ENCODE assay signal across 31 cellular contexts in the genomic region with DNA sequence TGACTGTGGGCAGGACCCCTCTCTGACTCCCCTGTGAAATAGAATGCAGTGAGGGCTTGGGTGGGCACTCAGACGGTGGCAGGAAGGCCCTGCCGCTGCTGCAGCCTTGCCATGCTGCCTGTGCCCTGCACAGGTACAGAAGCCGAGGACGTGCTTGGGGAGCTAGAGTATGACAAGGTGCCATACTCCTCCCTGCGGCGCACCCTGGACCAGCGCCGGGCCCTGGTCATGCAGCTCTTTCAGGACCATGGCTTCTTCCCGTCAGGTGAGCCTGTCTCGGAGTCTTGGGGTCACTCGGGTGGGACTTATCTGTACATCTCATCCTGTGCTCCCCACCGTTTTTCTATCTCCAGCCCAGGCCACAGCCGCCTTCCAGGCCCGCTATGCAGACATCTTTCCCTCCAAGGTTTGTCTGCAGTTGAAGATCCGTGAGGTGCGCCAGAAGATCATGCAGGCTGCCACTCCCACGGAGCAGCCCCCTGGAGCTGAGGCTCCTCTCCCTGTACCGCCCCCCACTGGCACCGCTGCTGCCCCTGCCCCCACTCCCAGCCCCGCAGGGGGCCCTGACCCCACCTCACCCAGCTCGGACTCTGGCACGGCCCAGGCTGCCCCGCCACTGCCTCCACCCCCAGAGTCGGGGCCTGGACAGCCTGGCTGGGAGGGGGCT. TPM values are rescaled to one million over a fixed set of nuclear protein-coding genes. Genes with fewer than 3 reads are reported as not detected.
"Had no signal": no experiment of that assay in that cellular context is flagged by ENCODE, and none has a peak within 500 bp of the region (broad histone marks: within the 10 kb centered on the region; RNA-seq: fewer than 3 reads in every experiment).

No MANE protein-coding gene starts in this region.

- H3K36me3 Mint-ChIP-seq: activated naive CD8-positive, alpha-beta T cell; natural killer cell had no signal

- H3K9me3 ChIP-seq: ascending aorta, gastroesophageal sphincter, lower lobe of right lung, neutrophil, ovary, sigmoid colon, stomach, thyroid gland, upper lobe of left lung, vagina had no signal

- H3K9me3 Mint-ChIP-seq: activated CD4-positive, alpha-beta memory T cell treated with anti-CD3 and anti-CD28 coated beads for 36 hours; activated T-cell treated with anti-CD3 and anti-CD28 coated beads, Interleukin-2, amount 50 U/mL, for 72 hours; brain; natural killer cell; stimulated activated naive B cell treated with anti-CD40 and anti-IgM and Interleukin-4, amounts not matched to agents 10 μg/mL and 1 μg/mL and 100 μg/mL, for 72 hours had no signal

- H3K4me1 ChIP-seq: ascending aorta, lower lobe of right lung, thyroid gland, upper lobe of left lung, vagina had no signal

- H3K4me3 ChIP-seq: ascending aorta, gastroesophageal sphincter, lower lobe of right lung, ovary, sigmoid colon, stomach, thyroid gland, upper lobe of left lung, vagina had no signal

- H3K4me3 Mint-ChIP-seq: activated CD4-positive, alpha-beta memory T cell treated with anti-CD3 and anti-CD28 coated beads for 36 hours; activated naive CD8-positive, alpha-beta T cell; activated T-cell treated with anti-CD3 and anti-CD28 coated beads, Interleukin-2, amount 50 U/mL, for 72 hours; brain; natural killer cell; stimulated activated naive B cell treated with anti-CD40 and anti-IgM and Interleukin-4, amounts not matched to agents 10 μg/mL and 1 μg/mL and 100 μg/mL, for 72 hours had no signal

- H3K27ac Mint-ChIP-seq: activated CD4-positive, alpha-beta memory T cell treated with anti-CD3 and anti-CD28 coated beads for 36 hours; activated naive CD8-positive, alpha-beta T cell; activated T-cell treated with anti-CD3 and anti-CD28 coated beads, Interleukin-2, amount 50 U/mL, for 72 hours; natural killer cell; progenitor cell of endocrine pancreas had no signal

- ATAC-seq: activated CD4-positive, CD25-positive, alpha-beta regulatory T cell treated with anti-CD3 and anti-CD28 coated beads, Interleukin-2, amount 50 U/mL, for 24 hours; activated T-cell treated with anti-CD3 and anti-CD28 coated beads, Interleukin-2, amount 50 U/mL, for 72 hours; gastroesophageal sphincter; left colon; lower lobe of right lung; natural killer cell; stimulated activated naive B cell treated with anti-CD40 and anti-IgM and Interleukin-4, amounts not matched to agents 10 μg/mL and 1 μg/mL and 100 μg/mL, for 72 hours had no signal

- DNase-seq: activated CD4-positive, alpha-beta memory T cell treated with anti-CD3 and anti-CD28 coated beads for 36 hours; activated CD4-positive, alpha-beta T cell treated with anti-CD3 and anti-CD28 coated beads for 48 hours; activated naive CD4-positive, alpha-beta T cell treated with Interleukin-2 at 50 U/mL for 16 hours; activated T-cell treated with anti-CD3 and anti-CD28 coated beads, Interleukin-2, amount 50 U/mL, for 72 hours; caudate nucleus; hippocampal formation; left colon; lower lobe of right lung; mesenchymal stem cell; natural killer cell; ovary; sigmoid colon; small intestine; stimulated activated CD4-positive, alpha-beta T cell treated with anti-CD3 and anti-CD28 coated beads, Interleukin-4, amount 100 ng/mL, for 4 hours; stimulated activated CD8-positive, alpha-beta memory T cell treated with anti-CD3 and anti-CD28 coated beads, Interleukin-4, amount 100 ng/mL, for 48 hours; stimulated activated naive B cell treated with anti-CD40 and anti-IgM and Interleukin-4, amounts not matched to agents 10 μg/mL and 1 μg/mL and 100 μg/mL, for 72 hours; stomach; thyroid gland had no signal

- H3K36me3 ChIP-seq: ovary had no signal

- H3K27me3 Mint-ChIP-seq: activated CD4-positive, alpha-beta memory T cell treated with anti-CD3 and anti-CD28 coated beads for 36 hours; activated naive CD8-positive, alpha-beta T cell; brain; progenitor cell of endocrine pancreas; stimulated activated naive B cell treated with anti-CD40 and anti-IgM and Interleukin-4, amounts not matched to agents 10 μg/mL and 1 μg/mL and 100 μg/mL, for 72 hours had no signal

- H3K27ac ChIP-seq: ascending aorta, gastroesophageal sphincter, lower lobe of right lung, neutrophil, ovary, sigmoid colon, stomach, thyroid gland, upper lobe of left lung, vagina, VCaP had no signal

RNA-seq across cellular contexts. Expression of gene PRR19, which starts 7.3 kb away (rescaled TPM):
- total RNA-seq: ascending aorta, natural killer cell, sigmoid colon, stomach, vagina had no signal

RNA-seq across cellular contexts. Expression of gene TMEM145, which starts 18.5 kb away (rescaled TPM):
- total RNA-seq: ascending aorta, endothelial cell of umbilical vein, fibroblast of villous mesenchyme, lower lobe of right lung, natural killer cell, renal cortical epithelial cell, vagina had no signal
